ENCODE assay signal across 36 cellular contexts in genomic region chrX:107153005-107153404, GRCh38. TPM values are rescaled to one million over a fixed set of nuclear protein-coding genes. Genes with fewer than 3 reads are reported as not detected.
"Had no signal": no experiment of that assay in that cellular context is flagged by ENCODE, and none has a peak within 500 bp of the region (broad histone marks: within the 10 kb centered on the region; RNA-seq: fewer than 3 reads in every experiment).

No MANE protein-coding gene starts in this region.

- H3K9me3 ChIP-seq: adrenal gland had no signal

- H3K4me1 ChIP-seq: adrenal gland had no signal

- H3K27ac ChIP-seq: adrenal gland, PC-9, RWPE1, VCaP had no signal

- DNase-seq: activated B cell treated with CpG ODN at 0.5 μM for 24 hours; activated CD4-positive, alpha-beta memory T cell treated with anti-CD3 and anti-CD28 coated beads for 36 hours; activated CD4-positive, alpha-beta T cell treated with anti-CD3 and anti-CD28 coated beads for 4 hours; activated CD4-positive, alpha-beta T cell treated with anti-CD3 and anti-CD28 coated beads, Interleukin-2, amount 50 U/mL, for 1 hour; activated CD4-positive, CD25-positive, alpha-beta regulatory T cell treated with anti-CD3 and anti-CD28 coated beads, Interleukin-2, amount 50 U/mL, for 72 hours; activated CD8-positive, alpha-beta memory T cell treated with anti-CD3 and anti-CD28 coated beads, Interleukin-2, amount 50 U/mL, for 4 hours; activated gamma-delta T cell treated with Interleukin-2 at 50 U/mL for 16 hours; activated naive CD4-positive, alpha-beta T cell treated with anti-CD3 and anti-CD28 coated beads for 36 hours; activated T-cell treated with anti-CD3 and anti-CD28 coated beads for 4 hours; activated T-cell treated with anti-CD3 and anti-CD28 coated beads, Interleukin-2, amount 50 U/mL, for 4 hours; adrenal gland; caudate nucleus; cerebellar nuclear complex; NCI-H1092 treated with DMSO at 0.1 percent for 48 hours; NCI-H1417; NCI-H146; NCI-H187; NCI-H2029 treated with DMSO at 0.1 percent for 48 hours; NCI-H2107; NCI-H2171; NCI-H446; NCI-H510A treated with DMSO at 0.1 percent for 48 hours; NCI-H526 treated with DMSO at 0.1 percent for 48 hours; NCI-H82; PC-9; SW 1271; T-helper 1 cell; T-helper 2 cell; T-helper 9 cell had no signal

- H3K36me3 ChIP-seq: adrenal gland had no signal

- H3K4me3 ChIP-seq: adrenal gland, PC-9 had no signal

- ATAC-seq: activated naive CD4-positive, alpha-beta T cell treated with anti-CD3 and anti-CD28 coated beads, Interleukin-2, amount 50 U/mL, for 72 hours; activated T-cell treated with anti-CD3 and anti-CD28 coated beads, Interleukin-2, amount 50 U/mL, for 4 hours; Right ventricle myocardium inferior had no signal

RNA-seq across cellular contexts. Expression of gene NUP62CL, which starts 53.2 kb away (rescaled TPM):
- total RNA-seq: M059J had no signal

RNA-seq across cellular contexts. Expression of gene DNAAF6, which starts 53.4 kb away (rescaled TPM):
- total RNA-seq: activated B cell treated with CpG ODN at 0.5 μM for 24 hours; activated CD4-positive, alpha-beta memory T cell treated with anti-CD3 and anti-CD28 coated beads for 36 hours; activated naive CD4-positive, alpha-beta T cell treated with anti-CD3 and anti-CD28 coated beads for 36 hours; activated naive CD4-positive, alpha-beta T cell treated with anti-CD3 and anti-CD28 coated beads, Interleukin-2, amount 50 U/mL, for 72 hours; activated T-cell treated with anti-CD3 and anti-CD28 coated beads, Interleukin-2, amount 50 U/mL, for 4 hours; activated T-helper 1 cell treated with anti-CD3 and anti-CD28 coated beads, Interleukin-12 subunit alpha, Interleukin-12 subunit beta, Interleukin-2, Interleukin-4 antibody, amounts not matched to agents 30 ng/mL and 10 ng/mL and 1 ng/mL, durations not matched to agents 14 hours and 24 hours and 36 hours; adrenal gland; bronchial epithelial cell; PC-9; Right ventricle myocardium inferior had no signal
